ENCODE assay signal across 9 cellular contexts in the genomic region with DNA sequence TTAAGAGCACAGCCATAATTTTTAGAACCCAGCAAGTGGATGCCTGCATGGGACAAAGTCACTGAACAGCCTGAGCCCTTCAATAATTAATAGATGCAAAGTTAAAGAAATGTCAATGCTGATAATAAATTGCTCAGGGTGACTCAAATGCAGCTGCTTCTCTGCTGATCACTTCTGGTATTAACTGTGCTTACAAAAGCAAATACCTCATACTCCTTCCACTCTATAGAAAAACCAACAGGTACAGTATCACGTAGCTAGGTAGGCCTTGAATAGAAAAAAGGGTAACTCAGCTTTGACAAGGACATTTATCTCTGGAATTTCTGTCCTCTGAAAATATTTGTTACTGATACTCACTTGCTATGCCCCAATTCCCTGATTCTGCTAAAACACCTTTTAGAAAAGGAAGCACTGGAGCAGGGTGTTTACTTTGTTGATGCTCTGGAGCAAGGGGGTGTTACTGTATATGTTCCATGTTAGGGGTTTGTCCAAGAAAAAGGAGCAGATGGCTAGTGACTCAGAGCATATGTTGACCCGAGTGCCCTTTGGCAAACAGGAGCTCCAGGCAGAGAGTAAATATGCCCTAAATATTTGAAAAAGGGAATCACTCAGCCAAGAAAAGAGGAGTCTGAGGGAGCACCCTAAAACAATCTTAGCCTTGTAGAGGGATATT. TPM values are rescaled to one million over a fixed set of nuclear protein-coding genes. Genes with fewer than 3 reads are reported as not detected.
A peak's percentile ranks its signal among the peaks of the same experiment; 100 is the strongest.
DNase-seq lines count a peak whose midpoint lies in the region; ATAC-seq and TF ChIP-seq lines count a peak whose summit lies in the region.
"Had no signal": no experiment of that assay in that cellular context is flagged by ENCODE, and none has a peak within 500 bp of the region (broad histone marks: within the 10 kb centered on the region; RNA-seq: fewer than 3 reads in every experiment).

No MANE protein-coding gene starts in this region.

- ATAC-seq in GM19467 (IDR thresholded peaks at IDR 0.05; ENCODE audit: unreplicated experiment), result no peak
- ATAC-seq in HG03565 (IDR thresholded peaks at IDR 0.05; ENCODE audit: unreplicated experiment), result no peak
- ATAC-seq: activated CD8-positive, alpha-beta T cell treated with anti-CD3 and anti-CD28 coated beads for 36 hours had no signal

- DNase-seq in EH (ENCODE audit: low read depth) (peak; percentile 75), NCI-H2227 treated with DMSO at 0.1 percent for 48 hours (lab: John Stamatoyannopoulos, UW) (peak; percentile 15), choroid plexus epithelial cell (ENCODE audit: low read depth) (peak; percentile 83), osteocyte (ENCODE audit: extremely low spot score, unreplicated experiment) (no peak), foreskin melanocyte (no peak), D341Med (ENCODE audit: low spot score) (no peak)
- DNase-seq: activated CD8-positive, alpha-beta T cell treated with anti-CD3 and anti-CD28 coated beads for 36 hours had no signal

- TF ChIP-seq CTCF in choroid plexus epithelial cell (conservative IDR thresholded peaks at IDR 0.05; ENCODE audit: low read depth, low read length), result no peak
- no peak for TF ChIP-seq CTCF in osteocyte (IDR thresholded peaks at IDR 0.05)

- H3K27me3 Mint-ChIP-seq in osteocyte (ENCODE audit: unreplicated experiment), result no peaks in the 10 kb centered on the region
- H3K27me3 Mint-ChIP-seq: activated CD8-positive, alpha-beta T cell treated with anti-CD3 and anti-CD28 coated beads for 36 hours had no signal

- no peaks in the 10 kb centered on the region for H3K36me3 Mint-ChIP-seq in osteocyte (ENCODE audit: unreplicated experiment)

- H3K9me3 Mint-ChIP-seq in osteocyte (ENCODE audit: unreplicated experiment), result no peaks in the 10 kb centered on the region
- H3K9me3 Mint-ChIP-seq: activated CD8-positive, alpha-beta T cell treated with anti-CD3 and anti-CD28 coated beads for 36 hours had no signal

- H3K4me1 Mint-ChIP-seq in osteocyte (ENCODE audit: unreplicated experiment), result peaks cover 75% of the 10 kb centered on the region

- peak overlapping the region; percentile 97 for H3K27ac Mint-ChIP-seq in osteocyte (ENCODE audit: unreplicated experiment)
- H3K27ac Mint-ChIP-seq: activated CD8-positive, alpha-beta T cell treated with anti-CD3 and anti-CD28 coated beads for 36 hours had no signal

- peak overlapping the region; percentile 32 for H3K4me3 Mint-ChIP-seq in osteocyte (ENCODE audit: unreplicated experiment)
- H3K4me3 Mint-ChIP-seq: activated CD8-positive, alpha-beta T cell treated with anti-CD3 and anti-CD28 coated beads for 36 hours had no signal

- no peak overlapping the region for H3K4me3 ChIP-seq in choroid plexus epithelial cell (ENCODE audit: low read depth, low read length)

RNA-seq across cellular contexts. Expression of gene RTN4, which starts 59.1 kb away (rescaled TPM):
- total RNA-seq in osteocyte, result 532 and 603 TPM in 2 replicates

Comparison
In these comparisons a context has a peak if more than half of its experiments do, and no peak if none do; other contexts are left out.
1. DNase-seq: peak in EH (single experiment), NCI-H2227 treated with DMSO at 0.1 percent for 48 hours (single experiment) and choroid plexus epithelial cell (single experiment); none in osteocyte (single experiment), foreskin melanocyte (single experiment) and D341Med (single experiment).